36 cellular contexts compared by ENCODE assay signal in genomic region chr1:157371826-157372225, GRCh38.
"Had no signal": no experiment of that assay in that cellular context is flagged by ENCODE, and none has a peak within 500 bp of the region (broad histone marks: within the 10 kb centered on the region; RNA-seq: fewer than 3 reads in every experiment).

No MANE protein-coding gene starts in this region.

- H3K27ac Mint-ChIP-seq: activated CD4-positive, alpha-beta memory T cell treated with anti-CD3 and anti-CD28 coated beads, Interleukin-2, amount 10 ng/mL, durations not matched to agents 7 days and 5 days; activated CD8-positive, alpha-beta memory T cell treated with anti-CD3 and anti-CD28 coated beads, Interleukin-2, amount 10 ng/mL, durations not matched to agents 7 days and 5 days; activated naive CD4-positive, alpha-beta T cell treated with anti-CD3 and anti-CD28 coated beads, Interleukin-2, amount 50 U/mL, for 24 hours; activated naive CD8-positive, alpha-beta T cell treated with anti-CD3 and anti-CD28 coated beads, Interleukin-2, amount 10 ng/mL, durations not matched to agents 7 days and 5 days; activated T-helper 17 cell treated with anti-CD3 and anti-CD28 coated beads, Interleukin-2, amount 50 U/mL, for 72 hours had no signal

- ATAC-seq: activated CD8-positive, alpha-beta memory T cell treated with anti-CD3 and anti-CD28 coated beads, Interleukin-2, amount 10 ng/mL, durations not matched to agents 7 days and 5 days; activated T-helper 17 cell treated with anti-CD3 and anti-CD28 coated beads, Interleukin-2, amount 50 U/mL, for 72 hours; Right ventricle myocardium inferior had no signal

- H3K4me1 ChIP-seq: ascending aorta had no signal

- H3K9me3 ChIP-seq: ascending aorta had no signal

- H3K9me3 Mint-ChIP-seq: activated CD4-positive, alpha-beta memory T cell treated with anti-CD3 and anti-CD28 coated beads, Interleukin-2, amount 10 ng/mL, durations not matched to agents 7 days and 5 days; activated naive CD4-positive, alpha-beta T cell treated with anti-CD3 and anti-CD28 coated beads, Interleukin-2, amount 50 U/mL, for 24 hours; activated naive CD8-positive, alpha-beta T cell treated with anti-CD3 and anti-CD28 coated beads, Interleukin-2, amount 10 ng/mL, durations not matched to agents 7 days and 5 days; activated T-helper 17 cell treated with anti-CD3 and anti-CD28 coated beads, Interleukin-2, amount 50 U/mL, for 72 hours; central memory CD8-positive, alpha-beta T cell had no signal

- H3K27me3 ChIP-seq: ascending aorta, cardiac muscle cell had no signal

- H3K36me3 Mint-ChIP-seq: activated CD8-positive, alpha-beta memory T cell treated with anti-CD3 and anti-CD28 coated beads, Interleukin-2, amount 10 ng/mL, durations not matched to agents 7 days and 5 days; activated naive CD4-positive, alpha-beta T cell treated with anti-CD3 and anti-CD28 coated beads, Interleukin-2, amount 50 U/mL, for 24 hours; activated naive CD8-positive, alpha-beta T cell treated with anti-CD3 and anti-CD28 coated beads, Interleukin-2, amount 10 ng/mL, durations not matched to agents 7 days and 5 days had no signal

- H3K4me1 Mint-ChIP-seq: activated CD4-positive, alpha-beta memory T cell treated with anti-CD3 and anti-CD28 coated beads, Interleukin-2, amount 10 ng/mL, durations not matched to agents 7 days and 5 days; activated naive CD4-positive, alpha-beta T cell treated with anti-CD3 and anti-CD28 coated beads, Interleukin-2, amount 50 U/mL, for 24 hours; activated T-helper 17 cell treated with anti-CD3 and anti-CD28 coated beads, Interleukin-2, amount 50 U/mL, for 72 hours; central memory CD8-positive, alpha-beta T cell had no signal

- H3K27ac ChIP-seq: ascending aorta, cardiac muscle cell, PC-9, RWPE1, WERI-Rb-1 had no signal

- DNase-seq: activated CD4-positive, alpha-beta memory T cell treated with anti-CD3 and anti-CD28 coated beads, Interleukin-2, amount 10 ng/mL, durations not matched to agents 7 days and 5 days; activated CD4-positive, alpha-beta T cell treated with anti-CD3 and anti-CD28 coated beads for 1 hour; activated CD4-positive, alpha-beta T cell treated with anti-CD3 and anti-CD28 coated beads for 48 hours; activated CD4-positive, CD25-positive, alpha-beta regulatory T cell; activated CD8-positive, alpha-beta memory T cell treated with anti-CD3 and anti-CD28 coated beads for 24 hours; activated CD8-positive, alpha-beta memory T cell treated with anti-CD3 and anti-CD28 coated beads, Interleukin-2, amount 10 ng/mL, durations not matched to agents 7 days and 5 days; activated CD8-positive, alpha-beta memory T cell treated with anti-CD3 and anti-CD28 coated beads, Interleukin-2, amount 50 U/mL, for 48 hours; activated effector memory CD4-positive, alpha-beta T cell treated with anti-CD3 and anti-CD28 coated beads, Interleukin-2, amount 50 U/mL, for 16 hours; activated naive CD4-positive, alpha-beta T cell; activated naive CD8-positive, alpha-beta T cell treated with anti-CD3 and anti-CD28 coated beads, Interleukin-2, amount 10 ng/mL, durations not matched to agents 7 days and 5 days; activated T-cell treated with anti-CD3 and anti-CD28 coated beads, Interleukin-2, amount 50 U/mL, for 48 hours; amygdala; Karpas-422; NCI-H1048; NCI-H1105 treated with DMSO at 0.1 percent for 48 hours; NCI-H1436; NCI-H1694; NCI-H1930; NCI-H2081 treated with DMSO at 0.1 percent for 48 hours; NCI-H226; NCI-H446 treated with DMSO at 0.1 percent for 48 hours; NCI-H524; NK-92 treated with Interleukin-12 subunit alpha and Interleukin-12 subunit beta, amount 100 ng/mL, for 24 hours; PC-9; SIG-M5; SW 1271; T-helper 1 cell; T1000; WERI-Rb-1 had no signal

- H3K4me3 Mint-ChIP-seq: activated CD4-positive, alpha-beta memory T cell treated with anti-CD3 and anti-CD28 coated beads, Interleukin-2, amount 10 ng/mL, durations not matched to agents 7 days and 5 days; activated CD8-positive, alpha-beta memory T cell treated with anti-CD3 and anti-CD28 coated beads, Interleukin-2, amount 10 ng/mL, durations not matched to agents 7 days and 5 days; activated naive CD4-positive, alpha-beta T cell treated with anti-CD3 and anti-CD28 coated beads, Interleukin-2, amount 50 U/mL, for 24 hours; activated naive CD8-positive, alpha-beta T cell treated with anti-CD3 and anti-CD28 coated beads, Interleukin-2, amount 10 ng/mL, durations not matched to agents 7 days and 5 days; activated T-helper 17 cell treated with anti-CD3 and anti-CD28 coated beads, Interleukin-2, amount 50 U/mL, for 72 hours; central memory CD8-positive, alpha-beta T cell had no signal

- H3K4me3 ChIP-seq: ascending aorta, cardiac muscle cell, PC-9 had no signal

- H3K36me3 ChIP-seq: ascending aorta, cardiac muscle cell, WERI-Rb-1 had no signal
